ENCODE assay signal across 16 cellular contexts in the genomic region with DNA sequence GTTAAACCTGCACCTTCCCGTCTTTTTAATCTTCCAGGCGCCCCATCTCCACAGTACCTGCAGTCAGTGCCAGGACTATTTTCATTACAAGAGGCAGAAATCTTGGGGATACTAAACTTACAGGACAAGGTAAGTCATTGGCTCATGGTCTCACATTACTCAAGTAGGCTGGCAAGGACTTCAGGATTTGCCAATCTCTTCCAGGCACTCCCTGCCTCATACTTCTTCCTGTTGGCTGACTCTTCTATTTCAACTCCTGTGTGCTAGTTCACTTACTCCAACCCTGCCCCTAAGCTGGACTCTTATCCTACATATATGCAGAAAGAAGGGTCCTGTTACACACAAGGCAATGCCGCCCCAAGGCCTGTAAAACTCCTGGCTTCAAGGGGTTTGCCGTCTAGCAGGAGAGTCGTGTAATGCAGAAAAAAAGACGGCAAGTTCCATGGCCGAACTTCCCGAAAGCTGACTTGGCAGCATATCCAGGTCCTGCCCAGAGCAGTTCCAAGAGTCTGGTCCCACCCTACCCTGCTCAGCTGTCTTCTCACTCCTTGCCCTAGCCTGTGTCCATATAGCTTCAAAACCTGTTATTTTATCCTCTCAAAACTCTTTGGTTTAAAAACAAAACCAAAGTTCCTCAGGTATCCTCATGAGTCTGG. TPM values are rescaled to one million over a fixed set of nuclear protein-coding genes. Genes with fewer than 3 reads are reported as not detected.
DNase-seq lines count a peak whose midpoint lies in the region; ATAC-seq, FAIRE-seq and TF ChIP-seq lines count a peak whose summit lies in the region.
"Had no signal": no experiment of that assay in that cellular context is flagged by ENCODE, and none has a peak within 500 bp of the region (broad histone marks: within the 10 kb centered on the region; RNA-seq: fewer than 3 reads in every experiment).

No MANE protein-coding gene starts in this region.

- ATAC-seq in left cardiac atrium = peak; percentile 75 to 77
- no peak for ATAC-seq in activated T-helper 17 cell treated with anti-CD3 and anti-CD28 coated beads, Interleukin-2, amount 50 U/mL, for 72 hours (replicated peaks)
- no peak for ATAC-seq in stimulated activated effector memory CD8-positive, alpha-beta T cell treated with anti-CD3 and anti-CD28 coated beads, Interleukin-12 subunit alpha, Interleukin-12 subunit beta, amount 100 ng/mL, for 72 hours
- no peak for ATAC-seq in HG03280 (IDR thresholded peaks at IDR 0.05; ENCODE audit: unreplicated experiment)
- ATAC-seq: stimulated activated naive B cell treated with anti-CD40 and anti-IgM and Interleukin-4, amounts not matched to agents 10 μg/mL and 1 μg/mL and 100 μg/mL, for 72 hours had no signal

- TF ChIP-seq POLR2A in GM12892 (IDR thresholded peaks at IDR 0.05; ENCODE audit: low read depth, low read length) = no peak

- no peaks in the 10 kb centered on the region for H3K27me3 Mint-ChIP-seq in activated T-helper 17 cell treated with anti-CD3 and anti-CD28 coated beads, Interleukin-2, amount 50 U/mL, for 72 hours
- H3K27me3 Mint-ChIP-seq: stimulated activated naive B cell treated with anti-CD40 and anti-IgM and Interleukin-4, amounts not matched to agents 10 μg/mL and 1 μg/mL and 100 μg/mL, for 72 hours had no signal

- H3K4me3 ChIP-seq in left ventricle myocardium inferior (no peak overlapping the region), fibroblast of villous mesenchyme (ENCODE audit: low read depth, low read length) (no peak overlapping the region)
- H3K4me3 ChIP-seq: BLaER1 had no signal

- FAIRE-seq in GM12892 (lab: Jason Lieb, UNC) = no peak

- H3K36me3 ChIP-seq in left ventricle myocardium inferior = no peaks in the 10 kb centered on the region
- H3K36me3 ChIP-seq: BLaER1 had no signal

- no peaks in the 10 kb centered on the region for H3K27me3 ChIP-seq in left ventricle myocardium inferior (ENCODE audit: low read depth)
- H3K27me3 ChIP-seq: BLaER1 had no signal

- peaks cover 80% of the 10 kb centered on the region for H3K36me3 Mint-ChIP-seq in activated T-helper 17 cell treated with anti-CD3 and anti-CD28 coated beads, Interleukin-2, amount 50 U/mL, for 72 hours (ENCODE audit: low read depth)
- H3K36me3 Mint-ChIP-seq in stimulated activated effector memory CD8-positive, alpha-beta T cell treated with anti-CD3 and anti-CD28 coated beads, Interleukin-12 subunit alpha, Interleukin-12 subunit beta, amount 100 ng/mL, for 72 hours = peaks cover 65% of the 10 kb centered on the region
- H3K36me3 Mint-ChIP-seq: stimulated activated naive B cell treated with anti-CD40 and anti-IgM and Interleukin-4, amounts not matched to agents 10 μg/mL and 1 μg/mL and 100 μg/mL, for 72 hours had no signal

- peak overlapping the region; percentile 95 for H3K27ac Mint-ChIP-seq in activated T-helper 17 cell treated with anti-CD3 and anti-CD28 coated beads, Interleukin-2, amount 50 U/mL, for 72 hours
- H3K27ac Mint-ChIP-seq in stimulated activated effector memory CD8-positive, alpha-beta T cell treated with anti-CD3 and anti-CD28 coated beads, Interleukin-12 subunit alpha, Interleukin-12 subunit beta, amount 100 ng/mL, for 72 hours = peak overlapping the region; percentile 38
- H3K27ac Mint-ChIP-seq: stimulated activated naive B cell treated with anti-CD40 and anti-IgM and Interleukin-4, amounts not matched to agents 10 μg/mL and 1 μg/mL and 100 μg/mL, for 72 hours had no signal

- DNase-seq in left cardiac atrium (no peak), left ventricle myocardium inferior (no peak), fibroblast of villous mesenchyme (ENCODE audit: low read depth) (peak; percentile 38), GDM1 (lab: John Stamatoyannopoulos, UW) (no peak), GM12892 (ENCODE audit: insufficient read length) (no peak)
- no peak for DNase-seq in stimulated activated effector memory CD8-positive, alpha-beta T cell treated with anti-CD3 and anti-CD28 coated beads, Interleukin-12 subunit alpha, Interleukin-12 subunit beta, amount 100 ng/mL, for 72 hours (ENCODE audit: low spot score in 2 of 2)
- DNase-seq: central memory CD4-positive, alpha-beta T cell; islet precursor cell; NCI-H1694; NCI-H526 treated with DMSO at 0.1 percent for 48 hours; SHP77; stimulated activated CD4-positive, alpha-beta T cell treated with anti-CD3 and anti-CD28 coated beads, Interleukin-2, amount 100 ng/mL, for 24 hours; stimulated activated naive B cell treated with anti-CD40 and anti-IgM and Interleukin-4, amounts not matched to agents 10 μg/mL and 1 μg/mL and 100 μg/mL, for 72 hours had no signal

- H3K4me3 Mint-ChIP-seq in activated T-helper 17 cell treated with anti-CD3 and anti-CD28 coated beads, Interleukin-2, amount 50 U/mL, for 72 hours = peak overlapping the region; percentile 86
- peak overlapping the region; percentile 51 for H3K4me3 Mint-ChIP-seq in stimulated activated effector memory CD8-positive, alpha-beta T cell treated with anti-CD3 and anti-CD28 coated beads, Interleukin-12 subunit alpha, Interleukin-12 subunit beta, amount 100 ng/mL, for 72 hours
- H3K4me3 Mint-ChIP-seq: stimulated activated naive B cell treated with anti-CD40 and anti-IgM and Interleukin-4, amounts not matched to agents 10 μg/mL and 1 μg/mL and 100 μg/mL, for 72 hours had no signal

- H3K9me3 Mint-ChIP-seq in activated T-helper 17 cell treated with anti-CD3 and anti-CD28 coated beads, Interleukin-2, amount 50 U/mL, for 72 hours = no peaks in the 10 kb centered on the region
- H3K9me3 Mint-ChIP-seq in stimulated activated effector memory CD8-positive, alpha-beta T cell treated with anti-CD3 and anti-CD28 coated beads, Interleukin-12 subunit alpha, Interleukin-12 subunit beta, amount 100 ng/mL, for 72 hours = no peaks in the 10 kb centered on the region
- H3K9me3 Mint-ChIP-seq: stimulated activated naive B cell treated with anti-CD40 and anti-IgM and Interleukin-4, amounts not matched to agents 10 μg/mL and 1 μg/mL and 100 μg/mL, for 72 hours had no signal

- no peaks in the 10 kb centered on the region for H3K9me3 ChIP-seq in left ventricle myocardium inferior (replicated peaks)
- H3K9me3 ChIP-seq: BLaER1 had no signal

- intact Hi-C loops in left cardiac atrium (cut with DNase I) = loop anchor here in 1 of 2 donors (10.0 kb wide), 1 partner anchor 60 kb away; no protein-coding TSS in a partner anchor
- intact Hi-C loops in left ventricle myocardium inferior (cut with micrococcal nuclease) = no loop called here

- peaks cover 28% of the 10 kb centered on the region for H3K4me1 ChIP-seq in left ventricle myocardium inferior

- no peak overlapping the region for H3K27ac ChIP-seq in left ventricle myocardium inferior (replicated peaks)
- H3K27ac ChIP-seq: BLaER1 had no signal

- TF ChIP-seq CTCF in left ventricle myocardium inferior (IDR thresholded peaks at IDR 0.05; ENCODE audit: borderline replicate concordance) = no peak
- no peak for TF ChIP-seq CTCF in fibroblast of villous mesenchyme (IDR thresholded peaks at IDR 0.05; ENCODE audit: insufficient read depth, low read depth, low read length)

- H3K4me1 Mint-ChIP-seq in activated T-helper 17 cell treated with anti-CD3 and anti-CD28 coated beads, Interleukin-2, amount 50 U/mL, for 72 hours = peaks cover 44% of the 10 kb centered on the region
- peaks cover 67% of the 10 kb centered on the region for H3K4me1 Mint-ChIP-seq in stimulated activated effector memory CD8-positive, alpha-beta T cell treated with anti-CD3 and anti-CD28 coated beads, Interleukin-12 subunit alpha, Interleukin-12 subunit beta, amount 100 ng/mL, for 72 hours

RNA-seq across cellular contexts. Expression of gene ERN1, which starts 14.8 kb away (rescaled TPM):
- 10 to 100 TPM; 11.4 to 15.4 TPM for total RNA-seq in left cardiac atrium
- total RNA-seq in left ventricle myocardium inferior = 9.3 TPM
- 10 to 100 TPM; 42.2 to 93.3 TPM for total RNA-seq in activated T-helper 17 cell treated with anti-CD3 and anti-CD28 coated beads, Interleukin-2, amount 50 U/mL, for 72 hours
- total RNA-seq in fibroblast of villous mesenchyme = 13.5 and 14.7 TPM in 2 replicates
- polyA plus RNA-seq in GM12892 (2012; ENCODE audit: missing spikeins) = 7.7 TPM

Comparison
In these comparisons a context has a peak if more than half of its experiments do, and no peak if none do; other contexts are left out.
1. ATAC-seq: peak in left cardiac atrium (2 of 2); none in activated T-helper 17 cell treated with anti-CD3 and anti-CD28 coated beads, Interleukin-2, amount 50 U/mL, for 72 hours (single experiment), stimulated activated effector memory CD8-positive, alpha-beta T cell treated with anti-CD3 and anti-CD28 coated beads, Interleukin-12 subunit alpha, Interleukin-12 subunit beta, amount 100 ng/mL, for 72 hours (single experiment) and HG03280 (single experiment).